15 cellular contexts compared by ENCODE assay signal in the genomic region with DNA sequence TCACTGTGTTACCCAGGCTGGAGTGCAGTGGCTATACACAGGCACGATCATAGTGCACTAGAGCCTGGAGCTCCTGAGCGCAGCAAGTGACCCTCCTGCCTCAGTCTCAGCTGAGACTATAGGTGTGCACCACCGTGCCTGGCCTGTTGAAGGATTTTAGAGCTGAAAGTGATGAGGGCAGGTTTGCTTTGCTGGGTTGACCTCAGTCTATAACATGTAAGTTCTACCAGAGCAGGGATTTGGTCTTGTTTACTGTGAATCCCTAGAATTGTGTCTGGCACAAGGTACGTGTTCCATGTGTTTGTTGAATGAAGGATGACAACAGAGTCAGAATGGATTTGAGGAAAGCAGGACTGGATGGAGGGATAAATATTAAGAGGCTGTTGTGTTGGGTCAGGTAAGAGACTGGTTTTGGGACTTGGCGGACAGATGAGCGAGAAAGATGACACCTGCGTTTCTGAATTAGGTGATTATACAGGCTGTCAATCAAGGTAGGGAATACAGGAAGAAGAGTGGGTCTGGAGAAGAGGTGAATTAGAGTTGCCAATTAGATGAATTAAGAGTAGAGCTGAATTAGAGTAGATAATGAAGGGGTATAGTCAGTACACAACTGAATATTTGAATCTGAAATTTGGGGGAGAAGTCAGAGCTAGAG. TPM values are rescaled to one million over a fixed set of nuclear protein-coding genes. Genes with fewer than 3 reads are reported as not detected.
DNase-seq lines count a peak whose midpoint lies in the region; ATAC-seq and TF ChIP-seq lines count a peak whose summit lies in the region.
"Had no signal": no experiment of that assay in that cellular context is flagged by ENCODE, and none has a peak within 500 bp of the region (broad histone marks: within the 10 kb centered on the region; RNA-seq: fewer than 3 reads in every experiment).

No MANE protein-coding gene starts in this region.

- DNase-seq in activated CD4-positive, alpha-beta T cell treated with anti-CD3 and anti-CD28 coated beads for 36 hours: no peak
- DNase-seq in activated CD4-positive, alpha-beta T cell treated with anti-CD3 and anti-CD28 coated beads for 48 hours: no peak
- DNase-seq in T-cell (no peak), cortex of kidney (lab: John Stamatoyannopoulos, UW) (no peak), UCSD-AML1 (lab: John Stamatoyannopoulos, UW; ENCODE audit: unreplicated experiment) (no peak), prostate gland (ENCODE audit: low spot score) (no peak)
- DNase-seq in naive thymus-derived CD4-positive, alpha-beta T cell: no peak
- DNase-seq: ACHN; central memory CD4-positive, alpha-beta T cell; foreskin melanocyte; MG63; NCI-H2029; SJCRH30 had no signal

- CTCF ChIA-PET in activated CD4-positive, alpha-beta T cell treated with anti-CD3 and anti-CD28 coated beads for 36 hours (lab: Charles Lee): no interaction called here
- CTCF ChIA-PET in T-cell (lab: Charles Lee): interaction anchor here in 1 of 2 donors (0.7 kb wide), 1 partner anchor 28 kb away, joined by 3 read pairs; no protein-coding TSS in a partner anchor
- CTCF ChIA-PET in naive thymus-derived CD4-positive, alpha-beta T cell (lab: Charles Lee): interaction anchor here (0.8 kb wide), 1 partner anchor 23 kb away, joined by 3 read pairs; no protein-coding TSS in a partner anchor

- peaks cover 44% of the 10 kb centered on the region for H4K20me1 ChIP-seq in DOHH2 (ENCODE audit: control insufficient read depth, insufficient read depth, low read depth, low read length)

- POLR2A ChIA-PET in activated CD4-positive, alpha-beta T cell treated with anti-CD3 and anti-CD28 coated beads for 36 hours (lab: Charles Lee): interaction anchor here (0.5 to 1.1 kb wide), 2 partner anchors 120 to 159 kb away, joined by 3 read pairs; no protein-coding TSS in a partner anchor
- POLR2A ChIA-PET in T-cell (lab: Charles Lee): interaction anchor here in 1 of 2 donors (0.6 kb wide), 1 partner anchor 120 kb away, joined by 7 read pairs; no protein-coding TSS in a partner anchor
- POLR2A ChIA-PET in naive thymus-derived CD4-positive, alpha-beta T cell (lab: Charles Lee): interaction anchor here (0.6 to 0.8 kb wide), 2 partner anchors 43 to 67 kb away, joined by 3 to 5 read pairs; no protein-coding TSS in a partner anchor

- no peak overlapping the region for H3K4me3 ChIP-seq in DOHH2 (ENCODE audit: low read length)
- no peak overlapping the region for H3K4me3 ChIP-seq in naive thymus-derived CD4-positive, alpha-beta T cell (ENCODE audit: low read length)
- H3K4me3 ChIP-seq in prostate gland: no peak overlapping the region
- H3K4me3 ChIP-seq: MG63, SJCRH30, thoracic aorta had no signal

- intact Hi-C loops in activated CD4-positive, alpha-beta T cell treated with anti-CD3 and anti-CD28 coated beads for 36 hours (cut with DNase I, micrococcal nuclease): loop anchor here (5.0 kb wide), 1 partner anchor 32 kb away; no protein-coding TSS in a partner anchor
- intact Hi-C loops in naive thymus-derived CD4-positive, alpha-beta T cell (cut with micrococcal nuclease): no loop called here
- intact Hi-C loops in prostate gland (cut with DNase I): no loop called here

- H3K36me3 ChIP-seq in DOHH2 (ENCODE audit: control insufficient read depth, low read length) (peaks cover 50% of the 10 kb centered on the region), prostate gland (no peaks in the 10 kb centered on the region)
- H3K36me3 ChIP-seq in naive thymus-derived CD4-positive, alpha-beta T cell (ENCODE audit: control insufficient read depth in 2 of 3, insufficient read depth in 3 of 3, low read length in 3 of 3): peaks cover 0 to 7% (median 5%) of the 10 kb centered on the region in 3 experiments
- H3K36me3 ChIP-seq: thoracic aorta had no signal

- H3K27me3 ChIP-seq in DOHH2 (ENCODE audit: control insufficient read depth, low read length) (no peaks in the 10 kb centered on the region), prostate gland (replicated peaks; ENCODE audit: insufficient read depth) (no peaks in the 10 kb centered on the region)
- no peaks in the 10 kb centered on the region for H3K27me3 ChIP-seq in naive thymus-derived CD4-positive, alpha-beta T cell (ENCODE audit: control insufficient read depth in 2 of 2, insufficient read depth in 2 of 2, low read length in 2 of 2)
- H3K27me3 ChIP-seq: MG63, SJCRH30 had no signal

- H3K4me1 ChIP-seq in DOHH2 (ENCODE audit: control insufficient read depth, low read length) (peaks cover 98% of the 10 kb centered on the region), prostate gland (replicated peaks) (peaks cover 4% of the 10 kb centered on the region)
- peaks cover 22 to 57% of the 10 kb centered on the region in 2 donors for H3K4me1 ChIP-seq in naive thymus-derived CD4-positive, alpha-beta T cell (ENCODE audit: control insufficient read depth in 2 of 2, insufficient read depth in 2 of 2, low read length in 2 of 2)

- H3K27ac ChIP-seq in DOHH2 (ENCODE audit: low read depth, low read length) (no peak overlapping the region), prostate gland (no peak overlapping the region)
- H3K27ac ChIP-seq in naive thymus-derived CD4-positive, alpha-beta T cell (ENCODE audit: low read depth, low read length): no peak overlapping the region
- H3K27ac ChIP-seq: SJCRH30, thoracic aorta had no signal

- 78% methylated on average over 7 of the region's 7 CpGs for WGBS in prostate gland

- peaks cover 100% of the 10 kb centered on the region for H3K79me2 ChIP-seq in DOHH2 (ENCODE audit: control insufficient read depth, low read length)

- H3F3A ChIP-seq in DOHH2 (ENCODE audit: control insufficient read depth, insufficient read depth): peaks cover 8% of the 10 kb centered on the region

- H3K9me3 Mint-ChIP-seq in activated CD4-positive, alpha-beta T cell treated with anti-CD3 and anti-CD28 coated beads for 36 hours (ENCODE audit: low read depth): no peaks in the 10 kb centered on the region
- H3K9me3 Mint-ChIP-seq in T-cell: no peaks in the 10 kb centered on the region
- no peaks in the 10 kb centered on the region for H3K9me3 Mint-ChIP-seq in naive thymus-derived CD4-positive, alpha-beta T cell

- no peaks in the 10 kb centered on the region for H3K9me2 ChIP-seq in DOHH2 (replicated peaks; ENCODE audit: control insufficient read depth, low read length)

- H3K4me3 Mint-ChIP-seq in activated CD4-positive, alpha-beta T cell treated with anti-CD3 and anti-CD28 coated beads for 36 hours: no peak overlapping the region
- peak overlapping the region in 2 of 3 donors; percentile 1 to 25 for H3K4me3 Mint-ChIP-seq in T-cell
- peak overlapping the region in 9 of 10 donors; percentile 1 to 49 (median 35) for H3K4me3 Mint-ChIP-seq in naive thymus-derived CD4-positive, alpha-beta T cell

- no peaks in the 10 kb centered on the region for H3K27me3 Mint-ChIP-seq in activated CD4-positive, alpha-beta T cell treated with anti-CD3 and anti-CD28 coated beads for 36 hours
- H3K27me3 Mint-ChIP-seq in T-cell: no peaks in the 10 kb centered on the region
- no peaks in the 10 kb centered on the region for H3K27me3 Mint-ChIP-seq in naive thymus-derived CD4-positive, alpha-beta T cell

- TF ChIP-seq POLR2A in prostate gland (IDR thresholded peaks at IDR 0.05): no peak

- no peak for ATAC-seq in activated CD4-positive, alpha-beta T cell treated with anti-CD3 and anti-CD28 coated beads for 36 hours
- no peak for ATAC-seq in T-cell (replicated peaks in 1 of 4)
- ATAC-seq in naive thymus-derived CD4-positive, alpha-beta T cell: no peak

- H3K9me3 ChIP-seq in DOHH2 (ENCODE audit: control insufficient read depth, insufficient read depth, low read length) (no peaks in the 10 kb centered on the region), prostate gland (no peaks in the 10 kb centered on the region)
- no peaks in the 10 kb centered on the region for H3K9me3 ChIP-seq in naive thymus-derived CD4-positive, alpha-beta T cell (ENCODE audit: control insufficient read depth in 2 of 3, low read length in 3 of 3)
- H3K9me3 ChIP-seq: MG63, SJCRH30, thoracic aorta had no signal

- H3K4me2 ChIP-seq in DOHH2 (ENCODE audit: low read length): peak overlapping the region; percentile 84

- peaks cover 85% of the 10 kb centered on the region for H3K4me1 Mint-ChIP-seq in activated CD4-positive, alpha-beta T cell treated with anti-CD3 and anti-CD28 coated beads for 36 hours
- peaks cover 87 to 94% (median 88%) of the 10 kb centered on the region in 3 donors for H3K4me1 Mint-ChIP-seq in T-cell
- H3K4me1 Mint-ChIP-seq in naive thymus-derived CD4-positive, alpha-beta T cell: peaks cover 69 to 95% (median 86%) of the 10 kb centered on the region in 7 donors

- TF ChIP-seq CTCF in DOHH2 (IDR thresholded peaks at IDR 0.05; ENCODE audit: low read depth, low read length, poor library complexity, severe bottlenecking) (no peak), prostate gland (IDR thresholded peaks at IDR 0.05) (no peak)

- peaks cover 50% of the 10 kb centered on the region for H3K36me3 Mint-ChIP-seq in activated CD4-positive, alpha-beta T cell treated with anti-CD3 and anti-CD28 coated beads for 36 hours (ENCODE audit: low read depth)
- H3K36me3 Mint-ChIP-seq in T-cell: peaks cover 10% of the 10 kb centered on the region
- H3K36me3 Mint-ChIP-seq in naive thymus-derived CD4-positive, alpha-beta T cell: peaks cover 0 to 18% (median 0%) of the 10 kb centered on the region in 5 donors

- peak overlapping the region; percentile 65 for H3K27ac Mint-ChIP-seq in activated CD4-positive, alpha-beta T cell treated with anti-CD3 and anti-CD28 coated beads for 36 hours
- H3K27ac Mint-ChIP-seq in T-cell: peak overlapping the region; percentile 11 to 67
- peak overlapping the region; percentile 0 to 51 (median 13) for H3K27ac Mint-ChIP-seq in naive thymus-derived CD4-positive, alpha-beta T cell

RNA-seq across cellular contexts. Expression of a gene that starts 6.5 kb away (rescaled TPM):
- 100 to 1,000 TPM; 129 to 141 TPM for total RNA-seq in activated CD4-positive, alpha-beta T cell treated with anti-CD3 and anti-CD28 coated beads for 36 hours
- 100 to 1,000 TPM; 122 to 204 (median 137) TPM for total RNA-seq in T-cell
- 100 to 1,000 TPM; 106 to 200 (median 158) TPM for total RNA-seq in naive thymus-derived CD4-positive, alpha-beta T cell
- polyA plus RNA-seq in naive thymus-derived CD4-positive, alpha-beta T cell: 10 to 100 TPM; 14.7 to 18.8 TPM
- total RNA-seq in prostate gland: 100 to 1,000 TPM in 1 of 2 donors, 10 to 100 TPM in 1; 30.4 to 106 TPM

Comparison
In these comparisons a context has a peak if more than half of its experiments do, and no peak if none do; other contexts are left out.
1. H3K27ac Mint-ChIP-seq: peak in every context shown above with its lines; median percentile 65 in activated CD4-positive, alpha-beta T cell treated with anti-CD3 and anti-CD28 coated beads for 36 hours; 39 in T-cell; 13 in naive thymus-derived CD4-positive, alpha-beta T cell.
2. intact Hi-C loops: an anchor here in activated CD4-positive, alpha-beta T cell treated with anti-CD3 and anti-CD28 coated beads for 36 hours (5.0 kb wide); none called in naive thymus-derived CD4-positive, alpha-beta T cell and prostate gland.